Comparison of ENCODE assay signal across 1 cellular context in the genomic region with DNA sequence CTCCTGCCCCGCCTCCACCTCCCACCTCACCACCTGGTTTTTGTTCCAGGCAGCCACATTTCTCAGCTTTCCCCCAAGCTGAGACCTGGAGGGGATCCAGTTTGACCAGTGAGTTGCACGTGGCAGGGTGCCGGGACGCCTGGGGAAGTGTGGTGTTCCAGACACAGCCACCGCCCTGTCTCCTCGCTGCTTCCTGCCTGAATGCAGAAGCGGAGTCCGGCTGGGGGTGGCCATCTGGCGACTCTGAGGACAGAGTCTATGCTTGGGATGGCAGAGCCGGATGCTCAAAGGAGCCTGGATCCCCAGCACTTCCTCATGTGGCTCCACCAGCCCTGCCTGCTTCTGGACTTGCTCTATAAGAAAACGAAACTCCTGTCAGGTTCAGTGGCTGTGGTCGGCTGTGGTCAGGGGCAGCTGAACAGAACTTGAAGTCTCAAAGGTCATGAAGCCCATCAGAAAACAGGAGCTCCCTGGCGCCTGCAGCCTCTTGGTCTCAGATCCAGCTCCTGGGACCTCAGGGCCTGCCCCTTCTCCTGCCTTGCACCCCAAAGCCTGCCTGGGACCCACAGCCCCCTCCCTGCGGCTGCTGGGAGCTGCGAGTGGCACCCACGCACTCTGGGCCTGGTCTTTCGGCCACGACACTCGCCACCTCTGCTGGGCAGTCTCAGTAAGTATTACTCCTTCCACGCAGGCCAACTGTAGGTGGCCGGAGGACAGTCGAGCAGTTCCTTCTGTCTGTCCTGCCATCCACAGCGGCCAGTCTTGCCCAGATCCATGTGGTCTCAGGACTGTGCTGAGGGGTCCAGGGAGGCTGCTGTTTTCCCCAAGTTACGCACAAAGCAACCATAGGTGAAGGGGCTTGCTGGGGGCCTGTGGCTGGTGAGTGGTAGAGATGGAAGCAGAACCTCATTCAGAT.
TF ChIP-seq lines count a peak whose summit lies in the region.

No MANE protein-coding gene starts in this region.

TF ChIP-seq in HEK293, 187 proteins besides CTCF, POLR2A, EP300 and RAD21 (continued from another document):
- TF ChIP-seq, protein P1, sequence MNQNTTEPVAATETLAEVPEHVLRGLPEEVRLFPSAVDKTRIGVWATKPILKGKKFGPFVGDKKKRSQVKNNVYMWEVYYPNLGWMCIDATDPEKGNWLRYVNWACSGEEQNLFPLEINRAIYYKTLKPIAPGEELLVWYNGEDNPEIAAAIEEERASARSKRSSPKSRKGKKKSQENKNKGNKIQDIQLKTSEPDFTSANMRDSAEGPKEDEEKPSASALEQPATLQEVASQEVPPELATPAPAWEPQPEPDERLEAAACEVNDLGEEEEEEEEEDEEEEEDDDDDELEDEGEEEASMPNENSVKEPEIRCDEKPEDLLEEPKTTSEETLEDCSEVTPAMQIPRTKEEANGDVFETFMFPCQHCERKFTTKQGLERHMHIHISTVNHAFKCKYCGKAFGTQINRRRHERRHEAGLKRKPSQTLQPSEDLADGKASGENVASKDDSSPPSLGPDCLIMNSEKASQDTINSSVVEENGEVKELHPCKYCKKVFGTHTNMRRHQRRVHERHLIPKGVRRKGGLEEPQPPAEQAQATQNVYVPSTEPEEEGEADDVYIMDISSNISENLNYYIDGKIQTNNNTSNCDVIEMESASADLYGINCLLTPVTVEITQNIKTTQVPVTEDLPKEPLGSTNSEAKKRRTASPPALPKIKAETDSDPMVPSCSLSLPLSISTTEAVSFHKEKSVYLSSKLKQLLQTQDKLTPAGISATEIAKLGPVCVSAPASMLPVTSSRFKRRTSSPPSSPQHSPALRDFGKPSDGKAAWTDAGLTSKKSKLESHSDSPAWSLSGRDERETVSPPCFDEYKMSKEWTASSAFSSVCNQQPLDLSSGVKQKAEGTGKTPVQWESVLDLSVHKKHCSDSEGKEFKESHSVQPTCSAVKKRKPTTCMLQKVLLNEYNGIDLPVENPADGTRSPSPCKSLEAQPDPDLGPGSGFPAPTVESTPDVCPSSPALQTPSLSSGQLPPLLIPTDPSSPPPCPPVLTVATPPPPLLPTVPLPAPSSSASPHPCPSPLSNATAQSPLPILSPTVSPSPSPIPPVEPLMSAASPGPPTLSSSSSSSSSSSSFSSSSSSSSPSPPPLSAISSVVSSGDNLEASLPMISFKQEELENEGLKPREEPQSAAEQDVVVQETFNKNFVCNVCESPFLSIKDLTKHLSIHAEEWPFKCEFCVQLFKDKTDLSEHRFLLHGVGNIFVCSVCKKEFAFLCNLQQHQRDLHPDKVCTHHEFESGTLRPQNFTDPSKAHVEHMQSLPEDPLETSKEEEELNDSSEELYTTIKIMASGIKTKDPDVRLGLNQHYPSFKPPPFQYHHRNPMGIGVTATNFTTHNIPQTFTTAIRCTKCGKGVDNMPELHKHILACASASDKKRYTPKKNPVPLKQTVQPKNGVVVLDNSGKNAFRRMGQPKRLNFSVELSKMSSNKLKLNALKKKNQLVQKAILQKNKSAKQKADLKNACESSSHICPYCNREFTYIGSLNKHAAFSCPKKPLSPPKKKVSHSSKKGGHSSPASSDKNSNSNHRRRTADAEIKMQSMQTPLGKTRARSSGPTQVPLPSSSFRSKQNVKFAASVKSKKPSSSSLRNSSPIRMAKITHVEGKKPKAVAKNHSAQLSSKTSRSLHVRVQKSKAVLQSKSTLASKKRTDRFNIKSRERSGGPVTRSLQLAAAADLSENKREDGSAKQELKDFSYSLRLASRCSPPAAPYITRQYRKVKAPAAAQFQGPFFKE (tag by site-specific recombination; IDR thresholded peaks at IDR 0.05; ENCODE audit: borderline replicate concordance), result no peak
